In the genomic region with DNA sequence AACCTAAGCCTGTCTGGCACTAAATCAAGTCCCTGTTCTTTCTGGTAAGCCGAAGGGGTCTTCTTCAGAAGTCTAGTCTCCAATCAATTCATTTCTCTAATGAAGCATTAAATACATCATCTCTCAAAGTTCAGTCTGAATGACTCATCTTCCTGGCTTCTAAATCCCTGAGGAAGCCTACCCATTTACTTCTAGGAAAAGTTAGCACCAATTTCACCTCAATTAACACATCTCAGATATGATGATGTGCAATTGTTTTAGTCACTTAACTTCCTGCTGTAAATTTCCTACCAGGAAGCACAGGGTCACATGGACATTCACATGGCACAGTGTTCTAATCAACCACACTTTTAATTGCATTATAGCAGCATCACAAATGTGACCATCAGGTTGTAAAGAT, we compare ENCODE assay signal across 17 cellular contexts.
"Had no signal": no experiment of that assay in that cellular context is flagged by ENCODE, and none has a peak within 500 bp of the region (broad histone marks: within the 10 kb centered on the region; RNA-seq: fewer than 3 reads in every experiment).

No MANE protein-coding gene starts in this region.

- H3K27ac ChIP-seq: body of pancreas, esophagus muscularis mucosa, ovary, upper lobe of left lung, VCaP had no signal

- H3K4me3 Mint-ChIP-seq: activated CD4-positive, alpha-beta T cell treated with anti-CD3 and anti-CD28 coated beads for 36 hours; activated naive CD4-positive, alpha-beta T cell treated with anti-CD3 and anti-CD28 coated beads, Interleukin-2, amount 10 ng/mL, durations not matched to agents 7 days and 5 days; dendritic cell treated with granulocyte-macrophage colony-stimulating factor and Interleukin-4, amounts not matched to agents 40 ng/mL and 50 ng/mL, for 4 days; neural crest cell; stimulated activated naive CD8-positive, alpha-beta T cell treated with anti-CD3 and anti-CD28 coated beads, Interleukin-15, Interleukin-2, amounts not matched to agents 100 ng/mL and 50 ng/mL, for 24 hours; T-cell had no signal

- DNase-seq: activated CD4-positive, alpha-beta T cell treated with anti-CD3 and anti-CD28 coated beads for 36 hours; activated CD8-positive, alpha-beta memory T cell treated with anti-CD3 and anti-CD28 coated beads for 24 hours; activated naive CD4-positive, alpha-beta T cell treated with anti-CD3 and anti-CD28 coated beads, Interleukin-2, amount 10 ng/mL, durations not matched to agents 7 days and 5 days; body of pancreas; left ventricle myocardium superior; mesendoderm; ovary; stimulated activated CD4-positive, alpha-beta T cell treated with anti-CD3 and anti-CD28 coated beads, Interleukin-4, amount 100 ng/mL, for 1 hour; T-cell; T1000; upper lobe of left lung had no signal

- H3K36me3 Mint-ChIP-seq: activated naive CD4-positive, alpha-beta T cell treated with anti-CD3 and anti-CD28 coated beads, Interleukin-2, amount 10 ng/mL, durations not matched to agents 7 days and 5 days; T-cell had no signal

- H3K27me3 Mint-ChIP-seq: activated CD4-positive, alpha-beta T cell treated with anti-CD3 and anti-CD28 coated beads for 36 hours; stimulated activated naive CD8-positive, alpha-beta T cell treated with anti-CD3 and anti-CD28 coated beads, Interleukin-15, Interleukin-2, amounts not matched to agents 100 ng/mL and 50 ng/mL, for 24 hours; T-cell had no signal

- H3K9me3 ChIP-seq: body of pancreas, esophagus muscularis mucosa, ovary, upper lobe of left lung had no signal

- ATAC-seq: activated CD4-positive, alpha-beta T cell treated with anti-CD3 and anti-CD28 coated beads for 36 hours; body of pancreas; left ventricle myocardium superior; T-cell had no signal

- H3K9me3 Mint-ChIP-seq: activated naive CD4-positive, alpha-beta T cell treated with anti-CD3 and anti-CD28 coated beads, Interleukin-2, amount 10 ng/mL, durations not matched to agents 7 days and 5 days; activated T-helper 2 cell treated with anti-CD3 and anti-CD28 coated beads, Interferon-gamma antibody, Interleukin-2, Interleukin-4, amounts not matched to agents 10 μg/mL and 5 μg/mL and 100 μg/mL, durations not matched to agents 14 hours and 24 hours and 36 hours; dendritic cell treated with granulocyte-macrophage colony-stimulating factor and Interleukin-4, amounts not matched to agents 40 ng/mL and 50 ng/mL, for 4 days; neural crest cell; stimulated activated naive CD8-positive, alpha-beta T cell treated with anti-CD3 and anti-CD28 coated beads, Interleukin-15, Interleukin-2, amounts not matched to agents 100 ng/mL and 50 ng/mL, for 24 hours; T-cell had no signal

- H3K36me3 ChIP-seq: esophagus muscularis mucosa, ovary, upper lobe of left lung had no signal

- H3K27me3 ChIP-seq: body of pancreas, esophagus muscularis mucosa, ovary, upper lobe of left lung had no signal

- H3K27ac Mint-ChIP-seq: activated CD4-positive, alpha-beta T cell treated with anti-CD3 and anti-CD28 coated beads for 36 hours; activated naive CD4-positive, alpha-beta T cell treated with anti-CD3 and anti-CD28 coated beads, Interleukin-2, amount 10 ng/mL, durations not matched to agents 7 days and 5 days; activated T-helper 2 cell treated with anti-CD3 and anti-CD28 coated beads, Interferon-gamma antibody, Interleukin-2, Interleukin-4, amounts not matched to agents 10 μg/mL and 5 μg/mL and 100 μg/mL, durations not matched to agents 14 hours and 24 hours and 36 hours; dendritic cell treated with granulocyte-macrophage colony-stimulating factor and Interleukin-4, amounts not matched to agents 40 ng/mL and 50 ng/mL, for 4 days; stimulated activated naive CD8-positive, alpha-beta T cell treated with anti-CD3 and anti-CD28 coated beads, Interleukin-15, Interleukin-2, amounts not matched to agents 100 ng/mL and 50 ng/mL, for 24 hours; T-cell had no signal

- H3K4me1 ChIP-seq: body of pancreas, esophagus muscularis mucosa, upper lobe of left lung had no signal

- H3K4me3 ChIP-seq: body of pancreas, esophagus muscularis mucosa, ovary, upper lobe of left lung had no signal

- H3K4me1 Mint-ChIP-seq: activated CD4-positive, alpha-beta T cell treated with anti-CD3 and anti-CD28 coated beads for 36 hours; activated naive CD4-positive, alpha-beta T cell treated with anti-CD3 and anti-CD28 coated beads, Interleukin-2, amount 10 ng/mL, durations not matched to agents 7 days and 5 days; neural crest cell; T-cell had no signal
